Comparison of ENCODE assay signal across 9 cellular contexts in the genomic region with DNA sequence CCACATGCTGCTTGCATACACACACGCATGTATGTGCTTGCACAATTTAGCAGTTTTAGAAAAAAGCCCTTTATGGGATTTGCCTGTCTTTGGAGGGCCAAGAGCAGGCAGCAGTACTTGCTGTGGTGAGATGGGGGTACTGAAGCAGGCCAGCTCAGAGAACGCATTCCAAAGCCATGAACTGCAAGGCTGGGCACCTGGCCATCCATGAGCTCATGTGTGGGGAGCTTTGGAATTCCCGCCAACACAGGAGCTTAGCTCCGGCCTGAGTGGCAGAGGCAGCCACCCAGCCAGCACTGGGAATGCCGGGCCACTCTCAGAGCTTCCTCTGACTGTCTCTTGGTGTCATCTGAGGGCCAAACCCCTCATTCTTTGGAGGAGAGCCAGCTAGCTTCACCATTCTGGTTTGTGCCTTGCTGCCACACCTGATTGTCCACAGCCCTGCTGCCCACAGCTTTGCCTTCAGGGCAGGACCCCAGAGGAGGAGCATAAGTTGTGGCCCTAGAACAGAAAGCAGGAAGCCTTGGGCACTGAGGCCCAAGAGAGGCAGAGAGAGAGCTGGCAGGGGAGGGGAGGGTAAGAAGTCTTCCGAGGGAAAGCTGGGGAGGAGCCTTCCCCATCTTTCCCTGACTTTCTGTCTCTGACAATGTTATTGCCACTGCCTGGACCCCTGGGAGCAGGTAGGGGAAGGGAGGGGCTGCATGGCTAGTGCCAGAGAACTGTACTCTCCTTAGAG.
DNase-seq lines count a peak whose midpoint lies in the region; ATAC-seq and TF ChIP-seq lines count a peak whose summit lies in the region.
"Had no signal": no experiment of that assay in that cellular context is flagged by ENCODE, and none has a peak within 500 bp of the region (broad histone marks: within the 10 kb centered on the region; RNA-seq: fewer than 3 reads in every experiment).

No MANE protein-coding gene starts in this region.

- H3K27ac ChIP-seq in muscle layer of colon (ENCODE audit: low read depth, low read length), result peak overlapping the region; percentile 27
- H3K27ac ChIP-seq in effector memory CD4-positive, alpha-beta T cell (ENCODE audit: insufficient read depth, low read length, poor library complexity, severe bottlenecking), result no peak overlapping the region
- H3K27ac ChIP-seq: SK-N-MC had no signal

- DNase-seq in AG09309 (ENCODE audit: low read depth) (peak; percentile 94), NCI-H446 treated with DMSO at 0.1 percent for 48 hours (lab: John Stamatoyannopoulos, UW) (peak; percentile 96), epithelial cell of esophagus (ENCODE audit: low read depth) (peak; percentile 99), SHP77 (lab: John Stamatoyannopoulos, UW) (no peak), germinal center (ENCODE audit: low spot score) (no peak)
- DNase-seq in effector memory CD4-positive, alpha-beta T cell, result no peak

- H3K9me3 ChIP-seq in muscle layer of colon (ENCODE audit: low read length), result no peaks in the 10 kb centered on the region
- H3K9me3 ChIP-seq in effector memory CD4-positive, alpha-beta T cell (ENCODE audit: control insufficient read depth, low read length), result no peaks in the 10 kb centered on the region

- peaks cover 24% of the 10 kb centered on the region for H3K4me1 ChIP-seq in muscle layer of colon (ENCODE audit: insufficient read depth, low read length)
- H3K4me1 ChIP-seq in effector memory CD4-positive, alpha-beta T cell (ENCODE audit: control insufficient read depth, insufficient read depth, low read length, poor library complexity, severe bottlenecking), result no peaks in the 10 kb centered on the region

- H3K4me3 ChIP-seq in AG09309 (ENCODE audit: control insufficient read depth, low read depth, low read length) (no peak overlapping the region), epithelial cell of esophagus (ENCODE audit: low read length) (no peak overlapping the region), muscle layer of colon (ENCODE audit: low read depth in 1 of 2, low read length in 2 of 2) (no peak overlapping the region)
- H3K4me3 ChIP-seq in effector memory CD4-positive, alpha-beta T cell (ENCODE audit: insufficient read depth, low read depth, low read length, poor library complexity, severe bottlenecking), result no peak overlapping the region
- H3K4me3 ChIP-seq: SK-N-MC had no signal

- no peaks in the 10 kb centered on the region for H3K36me3 ChIP-seq in muscle layer of colon (ENCODE audit: insufficient read depth, low read length)
- no peaks in the 10 kb centered on the region for H3K36me3 ChIP-seq in effector memory CD4-positive, alpha-beta T cell (ENCODE audit: control insufficient read depth, insufficient read depth, low read length)

- peaks cover 15 to 61% of the 10 kb centered on the region in 2 donors for H3K27me3 ChIP-seq in muscle layer of colon (ENCODE audit: control insufficient read depth in 1 of 2, insufficient read depth in 2 of 2, low read length in 2 of 2)
- no peaks in the 10 kb centered on the region for H3K27me3 ChIP-seq in effector memory CD4-positive, alpha-beta T cell (replicated peaks; ENCODE audit: control insufficient read depth, insufficient read depth, low read length, poor library complexity, severe bottlenecking)

- ATAC-seq in GM21619 (IDR thresholded peaks at IDR 0.05; ENCODE audit: unreplicated experiment), result no peak

- TF ChIP-seq CTCF in AG09309 (IDR thresholded peaks at IDR 0.05; ENCODE audit: control insufficient read depth, insufficient read depth, low read depth, low read length, missing control alignments) (peak; percentile 37), epithelial cell of esophagus (IDR thresholded peaks at IDR 0.05; ENCODE audit: insufficient read depth, low read depth, low read length, missing control alignments) (peak; percentile 40)

- H3K9ac ChIP-seq in muscle layer of colon (ENCODE audit: low read length), result no peak overlapping the region

Comparison
In these comparisons a context has a peak if more than half of its experiments do, and no peak if none do; other contexts are left out.
1. DNase-seq: peak in AG09309 (single experiment), NCI-H446 treated with DMSO at 0.1 percent for 48 hours (single experiment) and epithelial cell of esophagus (single experiment); none in SHP77 (0 of 2), germinal center (single experiment) and effector memory CD4-positive, alpha-beta T cell (0 of 3).